ENCODE assay signal across 21 cellular contexts in genomic region chr14:53716521-53716920, GRCh38.
"Had no signal": no experiment of that assay in that cellular context is flagged by ENCODE, and none has a peak within 500 bp of the region (broad histone marks: within the 10 kb centered on the region; RNA-seq: fewer than 3 reads in every experiment).

No MANE protein-coding gene starts in this region.

- H3K9ac ChIP-seq: parathyroid adenoma had no signal

- FAIRE-seq: colon, frontal cortex, keratinocyte had no signal

- H3K4me3 ChIP-seq: left lung, lung, psoas muscle, spleen, thoracic aorta, transverse colon had no signal

- H3K27me3 ChIP-seq: left lung, spleen, transverse colon had no signal

- H3K9me3 ChIP-seq: psoas muscle, thoracic aorta, transverse colon had no signal

- DNase-seq: effector CD4-positive, alpha-beta T cell; endodermal cell; left lung; mesenchymal stem cell; midbrain; naive B cell; occipital lobe; psoas muscle; spleen; stimulated activated CD4-positive, alpha-beta T cell treated with anti-CD3 and anti-CD28 coated beads, Interleukin-15, amount 100 ng/mL, for 24 hours; stimulated activated CD4-positive, alpha-beta T cell treated with anti-CD3 and anti-CD28 coated beads, Interleukin-1b, Interleukin-23, amount 100 ng/mL, for 48 hours; stimulated activated CD4-positive, alpha-beta T cell treated with anti-CD3 and anti-CD28 coated beads, Interleukin-4, amount 100 ng/mL, for 24 hours; substantia nigra; transverse colon had no signal

- H3K79me2 ChIP-seq: parathyroid adenoma had no signal

- H3K4me1 ChIP-seq: left lung, parathyroid adenoma, psoas muscle, spleen had no signal

- H3K36me3 ChIP-seq: left lung, spleen, thoracic aorta, transverse colon had no signal

- ATAC-seq: left lung; psoas muscle; stimulated activated memory B cell treated with anti-CD40 and anti-IgM and Interleukin-4, amounts not matched to agents 10 μg/mL and 1 μg/mL and 100 μg/mL, for 72 hours had no signal

- H2AFZ ChIP-seq: parathyroid adenoma had no signal

- H3K27ac ChIP-seq: left lung, parathyroid adenoma, psoas muscle, spleen, thoracic aorta, transverse colon had no signal
